ENCODE assay signal across 8 cellular contexts in the genomic region with DNA sequence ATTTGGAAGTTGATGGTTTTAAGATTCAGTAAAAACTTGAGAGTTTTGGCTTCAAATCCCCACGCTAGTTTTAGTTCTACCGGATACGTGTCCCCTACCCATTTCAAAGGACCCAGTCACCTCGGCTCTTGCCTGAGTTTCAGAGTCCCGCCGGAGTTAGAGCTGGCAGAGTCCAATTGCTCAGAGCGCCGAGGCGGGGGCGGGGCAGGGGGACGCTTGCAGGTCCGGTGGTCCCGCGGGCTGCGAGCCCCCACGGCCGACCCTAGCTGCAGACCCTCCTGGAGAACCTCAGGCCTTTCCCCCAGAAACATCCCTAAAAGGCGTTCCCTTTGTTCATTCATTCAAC.
A peak's percentile ranks its signal among the peaks of the same experiment; 100 is the strongest.
DNase-seq lines count a peak whose midpoint lies in the region; ATAC-seq lines count a peak whose summit lies in the region.

No MANE protein-coding gene starts in this region.

- no peaks in the 10 kb centered on the region for H3K27me3 ChIP-seq in endocrine pancreas (ENCODE audit: control insufficient read depth, insufficient read depth, low read length)
- no peaks in the 10 kb centered on the region for H3K27me3 ChIP-seq in muscle layer of colon (ENCODE audit: control insufficient read depth in 1 of 2, insufficient read depth in 2 of 2, low read length in 2 of 2)

- H3K27ac ChIP-seq in muscle layer of colon (ENCODE audit: low read depth, low read length) = peak overlapping the region; percentile 100

- no peaks in the 10 kb centered on the region for H3K9me3 ChIP-seq in endocrine pancreas (ENCODE audit: control insufficient read depth, low read length)
- no peaks in the 10 kb centered on the region for H3K9me3 ChIP-seq in muscle layer of colon (ENCODE audit: low read length)

- H3K9ac ChIP-seq in endocrine pancreas (ENCODE audit: control insufficient read depth, insufficient read depth, low read length) = peak overlapping the region; percentile 92
- H3K9ac ChIP-seq in muscle layer of colon (ENCODE audit: low read length) = peak overlapping the region; percentile 84

- H3K4me1 ChIP-seq in endocrine pancreas (ENCODE audit: control insufficient read depth, insufficient read depth, low read length) (peaks cover 18% of the 10 kb centered on the region), muscle layer of colon (ENCODE audit: insufficient read depth, low read length) (peaks cover 25% of the 10 kb centered on the region)

- no peaks in the 10 kb centered on the region for H3K36me3 ChIP-seq in endocrine pancreas (ENCODE audit: control insufficient read depth, insufficient read depth, low read length)
- H3K36me3 ChIP-seq in muscle layer of colon (ENCODE audit: insufficient read depth, low read length) = peaks cover 15% of the 10 kb centered on the region

- DNase-seq in D341Med (ENCODE audit: low spot score) (peak; percentile 79), NAMALWA (ENCODE audit: low spot score) (peak; percentile 74), SIG-M5 treated with dmso at 0.1 percent for 504 hours (lab: John Stamatoyannopoulos, UW; ENCODE audit: unreplicated experiment) (no peak)
- peak; percentile 53 to 60 for DNase-seq in activated CD4-positive, alpha-beta T cell treated with anti-CD3 and anti-CD28 coated beads, Interleukin-2, amount 50 U/mL, for 48 hours
- DNase-seq in stimulated activated naive CD8-positive, alpha-beta T cell treated with anti-CD3 and anti-CD28 coated beads, Interleukin-15, Interleukin-2, amounts not matched to agents 100 U/mL and 50 U/mL, for 24 hours = peak; percentile 66

- H3K4me3 ChIP-seq in endocrine pancreas (ENCODE audit: control insufficient read depth, insufficient read depth, low read length) (peak overlapping the region; percentile 93), muscle layer of colon (ENCODE audit: low read depth in 1 of 2, low read length in 2 of 2) (peak overlapping the region; percentile 90 to 95)

- ATAC-seq in GM21786 (IDR thresholded peaks at IDR 0.05; ENCODE audit: unreplicated experiment) = peak; percentile 21
- ATAC-seq in stimulated activated naive CD8-positive, alpha-beta T cell treated with anti-CD3 and anti-CD28 coated beads, Interleukin-15, Interleukin-2, amounts not matched to agents 100 U/mL and 50 U/mL, for 24 hours = peak; percentile 5
